In the genomic region with DNA sequence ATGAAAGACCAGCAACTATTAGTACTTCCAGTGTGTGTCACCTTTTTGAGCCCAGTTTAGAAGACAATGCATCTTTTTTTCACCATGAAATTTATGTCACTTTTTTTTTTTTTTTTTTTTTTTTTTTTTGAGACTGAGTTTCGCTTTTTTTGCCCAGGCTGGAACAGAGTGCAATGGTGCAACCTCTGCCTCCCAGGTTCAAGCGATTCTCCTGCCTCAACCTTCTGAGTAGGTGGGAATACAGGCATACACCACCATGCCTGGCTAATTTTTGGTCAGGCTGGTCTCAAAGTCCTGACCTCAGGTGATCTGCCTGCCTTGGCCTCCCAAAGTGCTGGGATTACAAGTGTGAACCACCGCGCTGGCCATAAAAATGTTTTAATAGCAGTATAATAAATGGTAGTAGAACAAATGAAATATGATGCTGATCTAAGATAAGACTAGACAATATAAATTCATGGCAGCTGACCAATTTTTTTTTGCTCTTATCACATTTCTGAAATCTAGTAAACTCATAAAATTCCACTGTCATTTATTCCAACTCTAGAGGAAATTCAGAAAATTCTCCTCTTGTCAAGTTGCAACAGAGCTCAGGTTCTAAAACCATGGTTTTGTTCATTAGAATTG, we compare ENCODE assay signal across 22 cellular contexts. TPM values are rescaled to one million over a fixed set of nuclear protein-coding genes. Genes with fewer than 3 reads are reported as not detected.
DNase-seq lines count a peak whose midpoint lies in the region; TF ChIP-seq lines count a peak whose summit lies in the region.
"Had no signal": no experiment of that assay in that cellular context is flagged by ENCODE, and none has a peak within 500 bp of the region (broad histone marks: within the 10 kb centered on the region; RNA-seq: fewer than 3 reads in every experiment).

No MANE protein-coding gene starts in this region.

- H3K27me3 ChIP-seq in liver (ENCODE audit: control insufficient read depth in 4 of 4, insufficient read depth in 4 of 4, low read length in 3 of 4) (no peaks in the 10 kb centered on the region), transverse colon (no peaks in the 10 kb centered on the region)
- H3K27me3 ChIP-seq: cardiac muscle cell, SJCRH30, uterus had no signal

- no peak for TF ChIP-seq POLR2A in transverse colon (IDR thresholded peaks at IDR 0.05)

- H3K36me3 ChIP-seq in liver (ENCODE audit: control insufficient read depth in 4 of 4, insufficient read depth in 3 of 4, low read depth in 1 of 4, low read length in 3 of 4) (peaks cover 0 to 3% (median under 1%) of the 10 kb centered on the region in 4 donors), transverse colon (no peaks in the 10 kb centered on the region)
- H3K36me3 ChIP-seq: cardiac muscle cell, SJCRH30, uterus had no signal

- CTCF ChIA-PET in HEK293T (lab: Yijun Ruan, JAX): no interaction called here

- H3K4me3 ChIP-seq in liver (ENCODE audit: low read depth in 1 of 3, low read length in 3 of 3): no peak overlapping the region
- no peak overlapping the region for H3K4me3 ChIP-seq in transverse colon
- H3K4me3 ChIP-seq: cardiac muscle cell, SJCRH30, uterus had no signal

- 57% methylated on average over 4 of the region's 4 CpGs for WGBS in liver
- 52 to 60% methylated on average over 3 to 4 of the region's 4 CpGs for WGBS in transverse colon (ENCODE audit: low coverage in 1 of 2), 2 donors

- no peak for TF ChIP-seq EP300 in transverse colon (IDR thresholded peaks at IDR 0.05; ENCODE audit: low read depth)

- H3K9me3 ChIP-seq in liver (ENCODE audit: control insufficient read depth in 4 of 4, low read length in 3 of 4): no peaks in the 10 kb centered on the region
- H3K9me3 ChIP-seq in transverse colon: no peaks in the 10 kb centered on the region
- H3K9me3 ChIP-seq: SJCRH30, uterus had no signal

- TF ChIP-seq CTCF in liver (IDR thresholded peaks at IDR 0.05; ENCODE audit: low read depth, low read length, missing input control) (no peak), transverse colon (IDR thresholded peaks at IDR 0.05) (no peak)

- no peak for TF ChIP-seq RAD21 in liver (IDR thresholded peaks at IDR 0.05)

- no peak overlapping the region for H3K9ac ChIP-seq in liver (ENCODE audit: low read depth in 1 of 2, low read length in 2 of 2)

- no peak for DNase-seq in HEK293T (ENCODE audit: extremely low spot score)
- peak; percentile 55 for DNase-seq in amniotic epithelial cell (ENCODE audit: low read depth)
- DNase-seq in transverse colon: no peak
- DNase-seq in T-helper 2 cell: no peak
- DNase-seq in NCI-H1930 (lab: John Stamatoyannopoulos, UW): no peak
- no peak for DNase-seq in activated naive CD4-positive, alpha-beta T cell treated with anti-CD3 and anti-CD28 coated beads, Interleukin-2, amount 50 U/mL, for 16 hours
- DNase-seq: activated CD4-positive, alpha-beta T cell treated with anti-CD3 and anti-CD28 coated beads for 48 hours; activated naive CD4-positive, alpha-beta T cell; activated T-cell treated with anti-CD3 and anti-CD28 coated beads, Interleukin-2, amount 50 U/mL, for 48 hours; cortex of kidney; HCEC 1CT; mesenchymal stem cell; NCI-H1694; NCI-H524 treated with DMSO at 0.1 percent for 48 hours; NK-92 treated with Interleukin-12 subunit alpha and Interleukin-12 subunit beta, amount 100 ng/mL, for 24 hours; occipital lobe; retina; SJCRH30; stimulated activated CD4-positive, alpha-beta T cell treated with anti-CD3 and anti-CD28 coated beads, Interleukin-4, amount 100 ng/mL, for 1 hour; uterus had no signal

- H3K4me1 ChIP-seq in liver (ENCODE audit: control insufficient read depth in 4 of 4, insufficient read depth in 4 of 4, low read length in 3 of 4) (peaks cover 5 to 30% (median 16%) of the 10 kb centered on the region in 4 donors), transverse colon (peaks cover 6 to 29% (median 8%) of the 10 kb centered on the region in 4 donors)
- H3K4me1 ChIP-seq: SJCRH30, uterus had no signal

- POLR2A ChIA-PET in HEK293T (lab: Yijun Ruan, JAX): no interaction called here

- H3K27ac ChIP-seq in liver (ENCODE audit: low read depth in 1 of 2, low read length in 2 of 2): peak overlapping the region in 1 of 2 donors; percentile 24
- peak overlapping the region; percentile 34 to 56 (median 48) for H3K27ac ChIP-seq in transverse colon
- H3K27ac ChIP-seq: cardiac muscle cell, SJCRH30, uterus had no signal

- in situ Hi-C loops in transverse colon (cut with MboI; ENCODE audit: low pct_ligation_motif_present in 1 of 4, low pct_unique_long_range_greater_than_20kb in 1 of 4, low sequenced_read_pairs in 3 of 4): no loop called here

- intact Hi-C loops in transverse colon (cut with DNase I; ENCODE audit: low total_unique reads): no loop called here

TF ChIP-seq in HEK293T, 16 proteins besides CTCF, POLR2A, EP300 and RAD21:
- TF ChIP-seq ELF4 (IDR thresholded peaks at IDR 0.05) (no peak), ZNF384 (IDR thresholded peaks at IDR 0.05) (peak; percentile 84)
- TF ChIP-seq, protein P1, sequence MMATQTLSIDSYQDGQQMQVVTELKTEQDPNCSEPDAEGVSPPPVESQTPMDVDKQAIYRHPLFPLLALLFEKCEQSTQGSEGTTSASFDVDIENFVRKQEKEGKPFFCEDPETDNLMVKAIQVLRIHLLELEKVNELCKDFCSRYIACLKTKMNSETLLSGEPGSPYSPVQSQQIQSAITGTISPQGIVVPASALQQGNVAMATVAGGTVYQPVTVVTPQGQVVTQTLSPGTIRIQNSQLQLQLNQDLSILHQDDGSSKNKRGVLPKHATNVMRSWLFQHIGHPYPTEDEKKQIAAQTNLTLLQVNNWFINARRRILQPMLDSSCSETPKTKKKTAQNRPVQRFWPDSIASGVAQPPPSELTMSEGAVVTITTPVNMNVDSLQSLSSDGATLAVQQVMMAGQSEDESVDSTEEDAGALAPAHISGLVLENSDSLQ (IDR thresholded peaks at IDR 0.05): peak; percentile 31; the same call in 1 of the 2 replicates

TF ChIP-seq in liver, 16 proteins besides CTCF, POLR2A, EP300 and RAD21:
- TF ChIP-seq FOXA1 (IDR thresholded peaks at IDR 0.05) (no peak), RXRA (IDR thresholded peaks at IDR 0.05) (no peak), HNF4A (conservative IDR thresholded peaks at IDR 0.05) (peak; percentile 34 to 55), GABPA (IDR thresholded peaks at IDR 0.05 in 1 of 2, conservative IDR thresholded peaks at IDR 0.05 in 1 of 2) (no peak)
- TF ChIP-seq, protein P2, sequence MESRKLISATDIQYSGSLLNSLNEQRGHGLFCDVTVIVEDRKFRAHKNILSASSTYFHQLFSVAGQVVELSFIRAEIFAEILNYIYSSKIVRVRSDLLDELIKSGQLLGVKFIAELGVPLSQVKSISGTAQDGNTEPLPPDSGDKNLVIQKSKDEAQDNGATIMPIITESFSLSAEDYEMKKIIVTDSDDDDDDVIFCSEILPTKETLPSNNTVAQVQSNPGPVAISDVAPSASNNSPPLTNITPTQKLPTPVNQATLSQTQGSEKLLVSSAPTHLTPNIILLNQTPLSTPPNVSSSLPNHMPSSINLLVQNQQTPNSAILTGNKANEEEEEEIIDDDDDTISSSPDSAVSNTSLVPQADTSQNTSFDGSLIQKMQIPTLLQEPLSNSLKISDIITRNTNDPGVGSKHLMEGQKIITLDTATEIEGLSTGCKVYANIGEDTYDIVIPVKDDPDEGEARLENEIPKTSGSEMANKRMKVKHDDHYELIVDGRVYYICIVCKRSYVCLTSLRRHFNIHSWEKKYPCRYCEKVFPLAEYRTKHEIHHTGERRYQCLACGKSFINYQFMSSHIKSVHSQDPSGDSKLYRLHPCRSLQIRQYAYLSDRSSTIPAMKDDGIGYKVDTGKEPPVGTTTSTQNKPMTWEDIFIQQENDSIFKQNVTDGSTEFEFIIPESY (IDR thresholded peaks at IDR 0.05): no peak
- TF ChIP-seq, protein P3, sequence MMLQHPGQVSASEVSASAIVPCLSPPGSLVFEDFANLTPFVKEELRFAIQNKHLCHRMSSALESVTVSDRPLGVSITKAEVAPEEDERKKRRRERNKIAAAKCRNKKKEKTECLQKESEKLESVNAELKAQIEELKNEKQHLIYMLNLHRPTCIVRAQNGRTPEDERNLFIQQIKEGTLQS (IDR thresholded peaks at IDR 0.05): no peak

RNA-seq across cellular contexts. Expression of a gene that starts 21.3 kb away (rescaled TPM):
- total RNA-seq in liver (10 to 100 TPM; 10.9 to 33.0 TPM), transverse colon (100 to 1,000 TPM in 2 of 4 donors, 10 to 100 TPM in 2; 73.2 to 117 (median 98.0) TPM)
- 10 to 100 TPM in 1 of 2 donors, 1 to 10 TPM in 1; 6.6 to 30.4 TPM for polyA plus RNA-seq in liver
